Comparison of ENCODE assay signal across 8 cellular contexts in the genomic region with DNA sequence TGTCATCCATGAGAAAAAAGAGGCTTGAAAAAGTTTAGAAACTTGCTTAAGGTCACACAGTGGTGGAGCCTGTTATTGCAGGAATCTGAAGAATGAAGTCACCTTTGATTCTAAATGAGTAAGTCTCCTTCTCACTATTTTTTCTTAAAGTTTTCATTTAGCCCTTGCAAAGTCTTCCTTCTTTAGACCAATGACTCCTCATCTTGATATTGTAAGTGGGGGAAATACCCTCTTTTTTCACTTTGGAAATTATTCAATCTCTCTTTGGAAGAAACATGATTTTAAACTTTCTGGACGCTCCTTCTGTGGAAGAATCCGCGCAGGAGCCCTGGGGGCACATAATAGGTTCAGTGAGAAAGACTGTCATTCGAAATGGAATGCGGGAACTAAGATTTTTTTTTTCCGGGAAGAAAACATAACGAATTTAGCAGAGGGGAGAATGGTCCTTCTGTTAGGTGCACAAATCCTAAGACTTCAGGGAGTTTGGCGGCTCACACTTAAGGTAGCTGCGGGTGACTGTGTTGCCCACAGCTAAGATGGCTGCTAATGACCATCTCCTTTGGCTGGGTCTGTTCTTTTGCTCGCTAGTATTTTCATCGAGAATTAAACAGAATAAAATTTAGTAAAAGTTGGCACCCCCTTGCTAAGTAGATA. TPM values are rescaled to one million over a fixed set of nuclear protein-coding genes. Genes with fewer than 3 reads are reported as not detected.
DNase-seq lines count a peak whose midpoint lies in the region; ATAC-seq and TF ChIP-seq lines count a peak whose summit lies in the region.

No MANE protein-coding gene starts in this region.

- H3K4me3 ChIP-seq in HEK293 (ENCODE audit: low read depth, low read length): peak overlapping the region; percentile 98
- peak overlapping the region; percentile 84 for H3K4me3 ChIP-seq in WI38 (ENCODE audit: low read depth, low read length)
- peak overlapping the region; percentile 68 for H3K4me3 ChIP-seq in epithelial cell of esophagus (ENCODE audit: low read length)
- H3K4me3 ChIP-seq in tibial artery: peak overlapping the region; percentile 76 to 84

- H3K36me3 Mint-ChIP-seq in naive B cell: no peaks in the 10 kb centered on the region

- peak overlapping the region; percentile 85 to 96 (median 94) for H3K27ac Mint-ChIP-seq in naive B cell

- H3K4me3 Mint-ChIP-seq in naive B cell: peak overlapping the region; percentile 90 to 99 (median 96)

- DNase-seq in activated effector memory CD4-positive, alpha-beta T cell treated with anti-CD3 and anti-CD28 coated beads, Interleukin-2, amount 50 U/mL, for 16 hours: peak; percentile 83
- DNase-seq in activated effector memory CD4-positive, alpha-beta T cell treated with Interleukin-2 at 50 U/mL for 16 hours: no peak
- DNase-seq in M059J (ENCODE audit: low read depth) (peak; percentile 69), epithelial cell of esophagus (ENCODE audit: low read depth) (peak; percentile 83), naive B cell (no peak), tibial artery (peak in 1 of 2 donors; percentile 28)

- H3K27ac ChIP-seq in HEK293 (ENCODE audit: extremely low read depth, low read depth, low read length) (peak overlapping the region; percentile 72), tibial artery (peak overlapping the region; percentile 87)

- no peaks in the 10 kb centered on the region for H3K9me3 ChIP-seq in HEK293 (ENCODE audit: control insufficient read depth, insufficient read depth, low read depth, low read length)
- no peaks in the 10 kb centered on the region for H3K9me3 ChIP-seq in tibial artery

- no peaks in the 10 kb centered on the region for H3K27me3 Mint-ChIP-seq in naive B cell

- ATAC-seq in naive B cell (ENCODE audit: low read depth in 2 of 2): peak; percentile 61

- H3K4me1 Mint-ChIP-seq in naive B cell: peaks cover 14 to 40% (median 30%) of the 10 kb centered on the region in 3 donors

- no peaks in the 10 kb centered on the region for H3K27me3 ChIP-seq in tibial artery

- CTCF ChIA-PET in HEK293 (lab: Yijun Ruan, JAX): no interaction called here

- H3K4me1 ChIP-seq in HEK293 (ENCODE audit: control insufficient read depth, insufficient read depth, low read length) (no peaks in the 10 kb centered on the region), tibial artery (peaks cover 0 to 41% (median 18%) of the 10 kb centered on the region in 4 donors)

- peaks cover 0 to 16% of the 10 kb centered on the region in 2 experiments; a peak in 2 of 3 replicates for H3K36me3 ChIP-seq in HEK293 (ENCODE audit: control insufficient read depth in 2 of 2, insufficient read depth in 1 of 2, low read length in 2 of 2)
- peaks cover 6 to 8% (median 6%) of the 10 kb centered on the region in 3 donors for H3K36me3 ChIP-seq in tibial artery

- no peak for TF ChIP-seq CTCF in HEK293 (tag by site-specific recombination; IDR thresholded peaks at IDR 0.05)
- no peak for TF ChIP-seq CTCF in WI38 (IDR thresholded peaks at IDR 0.05; ENCODE audit: low read depth, low read length)
- peak; percentile 38 for TF ChIP-seq CTCF in epithelial cell of esophagus (IDR thresholded peaks at IDR 0.05; ENCODE audit: insufficient read depth, low read depth, low read length, missing control alignments)
- TF ChIP-seq CTCF in tibial artery (IDR thresholded peaks at IDR 0.05): no peak

- POLR2A ChIA-PET in HEK293 (lab: Yijun Ruan, JAX): interaction anchor here (0.6 to 1.4 kb wide), 3 partner anchors 50 to 158 kb away, joined by 3 to 8 read pairs (median 3); a partner anchor contains a TSS

- intact Hi-C loops in tibial artery (cut with DNase I; ENCODE audit: low total_unique reads): loop anchor here (5.0 kb wide), 2 partner anchors 63 to 158 kb away; a partner anchor contains a TSS

- no peaks in the 10 kb centered on the region for H3K9me3 Mint-ChIP-seq in naive B cell

TF ChIP-seq in HEK293, 187 proteins besides CTCF, POLR2A, EP300 and RAD21:
- TF ChIP-seq ZNF132 (tag by site-specific recombination; IDR thresholded peaks at IDR 0.05; ENCODE audit: borderline replicate concordance) (no peak), GLIS1 (tag by site-specific recombination; IDR thresholded peaks at IDR 0.05) (no peak), ZFP69B (tag by site-specific recombination; IDR thresholded peaks at IDR 0.05) (no peak), ZNF677 (tag by site-specific recombination; IDR thresholded peaks at IDR 0.05) (no peak), SCRT2 (tag by site-specific recombination; IDR thresholded peaks at IDR 0.05) (no peak), ZNF341 (tag by site-specific recombination; IDR thresholded peaks at IDR 0.05; ENCODE audit: low read depth) (0 out of 2 replicates have a peak, but pooled peaks have one; percentile 10), ZNF626 (tag by site-specific recombination; IDR thresholded peaks at IDR 0.05) (no peak)
- TF ChIP-seq, protein P1, sequence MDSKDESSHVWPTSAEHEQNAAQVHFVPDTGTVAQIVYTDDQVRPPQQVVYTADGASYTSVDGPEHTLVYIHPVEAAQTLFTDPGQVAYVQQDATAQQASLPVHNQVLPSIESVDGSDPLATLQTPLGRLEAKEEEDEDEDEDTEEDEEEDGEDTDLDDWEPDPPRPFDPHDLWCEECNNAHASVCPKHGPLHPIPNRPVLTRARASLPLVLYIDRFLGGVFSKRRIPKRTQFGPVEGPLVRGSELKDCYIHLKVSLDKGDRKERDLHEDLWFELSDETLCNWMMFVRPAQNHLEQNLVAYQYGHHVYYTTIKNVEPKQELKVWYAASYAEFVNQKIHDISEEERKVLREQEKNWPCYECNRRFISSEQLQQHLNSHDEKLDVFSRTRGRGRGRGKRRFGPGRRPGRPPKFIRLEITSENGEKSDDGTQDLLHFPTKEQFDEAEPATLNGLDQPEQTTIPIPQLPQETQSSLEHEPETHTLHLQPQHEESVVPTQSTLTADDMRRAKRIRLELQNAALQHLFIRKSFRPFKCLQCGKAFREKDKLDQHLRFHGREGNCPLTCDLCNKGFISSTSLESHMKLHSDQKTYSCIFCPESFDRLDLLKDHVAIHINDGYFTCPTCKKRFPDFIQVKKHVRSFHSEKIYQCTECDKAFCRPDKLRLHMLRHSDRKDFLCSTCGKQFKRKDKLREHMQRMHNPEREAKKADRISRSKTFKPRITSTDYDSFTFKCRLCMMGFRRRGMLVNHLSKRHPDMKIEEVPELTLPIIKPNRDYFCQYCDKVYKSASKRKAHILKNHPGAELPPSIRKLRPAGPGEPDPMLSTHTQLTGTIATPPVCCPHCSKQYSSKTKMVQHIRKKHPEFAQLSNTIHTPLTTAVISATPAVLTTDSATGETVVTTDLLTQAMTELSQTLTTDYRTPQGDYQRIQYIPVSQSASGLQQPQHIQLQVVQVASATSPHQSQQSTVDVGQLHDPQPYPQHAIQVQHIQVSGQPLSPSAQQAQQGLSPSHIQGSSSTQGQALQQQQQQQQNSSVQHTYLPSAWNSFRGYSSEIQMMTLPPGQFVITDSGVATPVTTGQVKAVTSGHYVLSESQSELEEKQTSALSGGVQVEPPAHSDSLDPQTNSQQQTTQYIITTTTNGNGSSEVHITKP (tag by site-specific recombination; IDR thresholded peaks at IDR 0.05): peak; percentile 90
- TF ChIP-seq, protein P2, sequence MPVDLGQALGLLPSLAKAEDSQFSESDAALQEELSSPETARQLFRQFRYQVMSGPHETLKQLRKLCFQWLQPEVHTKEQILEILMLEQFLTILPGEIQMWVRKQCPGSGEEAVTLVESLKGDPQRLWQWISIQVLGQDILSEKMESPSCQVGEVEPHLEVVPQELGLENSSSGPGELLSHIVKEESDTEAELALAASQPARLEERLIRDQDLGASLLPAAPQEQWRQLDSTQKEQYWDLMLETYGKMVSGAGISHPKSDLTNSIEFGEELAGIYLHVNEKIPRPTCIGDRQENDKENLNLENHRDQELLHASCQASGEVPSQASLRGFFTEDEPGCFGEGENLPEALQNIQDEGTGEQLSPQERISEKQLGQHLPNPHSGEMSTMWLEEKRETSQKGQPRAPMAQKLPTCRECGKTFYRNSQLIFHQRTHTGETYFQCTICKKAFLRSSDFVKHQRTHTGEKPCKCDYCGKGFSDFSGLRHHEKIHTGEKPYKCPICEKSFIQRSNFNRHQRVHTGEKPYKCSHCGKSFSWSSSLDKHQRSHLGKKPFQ (tag by site-specific recombination; IDR thresholded peaks at IDR 0.05): no peak
- TF ChIP-seq, protein P3, sequence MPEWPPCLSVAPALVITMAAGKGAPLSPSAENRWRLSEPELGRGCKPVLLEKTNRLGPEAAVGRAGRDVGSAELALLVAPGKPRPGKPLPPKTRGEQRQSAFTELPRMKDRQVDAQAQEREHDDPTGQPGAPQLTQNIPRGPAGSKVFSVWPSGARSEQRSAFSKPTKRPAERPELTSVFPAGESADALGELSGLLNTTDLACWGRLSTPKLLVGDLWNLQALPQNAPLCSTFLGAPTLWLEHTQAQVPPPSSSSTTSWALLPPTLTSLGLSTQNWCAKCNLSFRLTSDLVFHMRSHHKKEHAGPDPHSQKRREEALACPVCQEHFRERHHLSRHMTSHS (tag by site-specific recombination; IDR thresholded peaks at IDR 0.05): no peak
- TF ChIP-seq, protein P4, sequence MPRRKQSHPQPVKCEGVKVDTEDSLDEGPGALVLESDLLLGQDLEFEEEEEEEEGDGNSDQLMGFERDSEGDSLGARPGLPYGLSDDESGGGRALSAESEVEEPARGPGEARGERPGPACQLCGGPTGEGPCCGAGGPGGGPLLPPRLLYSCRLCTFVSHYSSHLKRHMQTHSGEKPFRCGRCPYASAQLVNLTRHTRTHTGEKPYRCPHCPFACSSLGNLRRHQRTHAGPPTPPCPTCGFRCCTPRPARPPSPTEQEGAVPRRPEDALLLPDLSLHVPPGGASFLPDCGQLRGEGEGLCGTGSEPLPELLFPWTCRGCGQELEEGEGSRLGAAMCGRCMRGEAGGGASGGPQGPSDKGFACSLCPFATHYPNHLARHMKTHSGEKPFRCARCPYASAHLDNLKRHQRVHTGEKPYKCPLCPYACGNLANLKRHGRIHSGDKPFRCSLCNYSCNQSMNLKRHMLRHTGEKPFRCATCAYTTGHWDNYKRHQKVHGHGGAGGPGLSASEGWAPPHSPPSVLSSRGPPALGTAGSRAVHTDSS (tag by site-specific recombination; IDR thresholded peaks at IDR 0.05): no peak
- TF ChIP-seq, protein P5, sequence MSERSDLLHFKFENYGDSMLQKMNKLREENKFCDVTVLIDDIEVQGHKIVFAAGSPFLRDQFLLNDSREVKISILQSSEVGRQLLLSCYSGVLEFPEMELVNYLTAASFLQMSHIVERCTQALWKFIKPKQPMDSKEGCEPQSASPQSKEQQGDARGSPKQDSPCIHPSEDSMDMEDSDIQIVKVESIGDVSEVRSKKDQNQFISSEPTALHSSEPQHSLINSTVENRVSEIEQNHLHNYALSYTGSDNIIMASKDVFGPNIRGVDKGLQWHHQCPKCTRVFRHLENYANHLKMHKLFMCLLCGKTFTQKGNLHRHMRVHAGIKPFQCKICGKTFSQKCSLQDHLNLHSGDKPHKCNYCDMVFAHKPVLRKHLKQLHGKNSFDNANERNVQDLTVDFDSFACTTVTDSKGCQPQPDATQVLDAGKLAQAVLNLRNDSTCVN (tag by site-specific recombination; optimal IDR thresholded peaks at IDR 0.05): no peak

RNA-seq across cellular contexts. Expression of a gene that starts 0.6 kb away (rescaled TPM):
- 26.1 and 31.2 TPM in 2 replicates for total RNA-seq in M059J (2014; rRNA removed; shearing (Covaris generic))
- polyA plus RNA-seq in naive B cell (ENCODE audit: low read depth in 6 of 6): 10 to 100 TPM; 13.2 to 26.2 (median 16.8) TPM

Comparison
In these comparisons a context has a peak if more than half of its experiments do, and no peak if none do; other contexts are left out.
1. DNase-seq: peak in activated effector memory CD4-positive, alpha-beta T cell treated with anti-CD3 and anti-CD28 coated beads, Interleukin-2, amount 50 U/mL, for 16 hours (single experiment), M059J (single experiment) and epithelial cell of esophagus (single experiment); none in activated effector memory CD4-positive, alpha-beta T cell treated with Interleukin-2 at 50 U/mL for 16 hours (single experiment) and naive B cell (single experiment).
2. Peak in every context shown above with its lines, with median percentiles within 50 percentile points of each other: H3K4me3 ChIP-seq.